ENCODE assay signal across 9 cellular contexts in genomic region chr3:193605876-193606275, GRCh38. TPM values are rescaled to one million over a fixed set of nuclear protein-coding genes. Genes with fewer than 3 reads are reported as not detected.
A peak's percentile ranks its signal among the peaks of the same experiment; 100 is the strongest.
DNase-seq lines count a peak whose midpoint lies in the region; ATAC-seq, FAIRE-seq and TF ChIP-seq lines count a peak whose summit lies in the region.
"Had no signal": no experiment of that assay in that cellular context is flagged by ENCODE, and none has a peak within 500 bp of the region (broad histone marks: within the 10 kb centered on the region; RNA-seq: fewer than 3 reads in every experiment).

No MANE protein-coding gene starts in this region.

- H3K36me3 ChIP-seq in PC-9 (ENCODE audit: low read depth) (no peaks in the 10 kb centered on the region), heart right ventricle (peaks cover 0 to 14% (median 0%) of the 10 kb centered on the region in 9 donors)

- no peaks in the 10 kb centered on the region for H3K27me3 ChIP-seq in PC-9 (ENCODE audit: insufficient read depth, low read depth)
- H3K27me3 ChIP-seq in heart right ventricle, result no peaks in the 10 kb centered on the region

- CTCF ChIA-PET in PC-9 (lab: Charles Lee), result no interaction called here

- peaks cover 3 to 23% (median 12%) of the 10 kb centered on the region in 7 donors for H3K9me3 Mint-ChIP-seq in CD14-positive monocyte
- H3K9me3 Mint-ChIP-seq in activated naive CD8-positive, alpha-beta T cell treated with anti-CD3 and anti-CD28 coated beads for 36 hours, result peaks cover 7% of the 10 kb centered on the region
- no peaks in the 10 kb centered on the region for H3K9me3 Mint-ChIP-seq in stimulated activated memory B cell treated with anti-CD40 and anti-IgM and Interleukin-4, amounts not matched to agents 10 μg/mL and 1 μg/mL and 100 μg/mL, for 72 hours

- H4K20me1 ChIP-seq in PC-9 (ENCODE audit: insufficient read depth), result peaks cover 24% of the 10 kb centered on the region

- 52 to 55% methylated on average over 2 of the region's 2 CpGs for WGBS in heart right ventricle, 2 donors

- no peak overlapping the region for H2AFZ ChIP-seq in PC-9

- peaks cover 7% of the 10 kb centered on the region for H3K9me3 ChIP-seq in PC-9 (ENCODE audit: insufficient read depth, low read depth)
- H3K9me3 ChIP-seq in heart right ventricle, result peaks cover 0 to 9% (median 0%) of the 10 kb centered on the region in 11 donors

- ATAC-seq in heart right ventricle, result peak in 7 of 8 donors; percentile 43 to 85 (median 76)
- peak; percentile 60 for ATAC-seq in sciatic nerve
- ATAC-seq in stimulated activated memory B cell treated with anti-CD40 and anti-IgM and Interleukin-4, amounts not matched to agents 10 μg/mL and 1 μg/mL and 100 μg/mL, for 72 hours, result no peak

- peaks cover 70% of the 10 kb centered on the region for H3K79me2 ChIP-seq in PC-9 (ENCODE audit: low read depth)

- H3K4me2 ChIP-seq in PC-9, result no peak overlapping the region

- H3K36me3 Mint-ChIP-seq in CD14-positive monocyte, result peaks cover 19 to 21% of the 10 kb centered on the region in 2 donors
- H3K36me3 Mint-ChIP-seq in activated naive CD8-positive, alpha-beta T cell treated with anti-CD3 and anti-CD28 coated beads for 36 hours, result peaks cover 45% of the 10 kb centered on the region
- peaks cover 31% of the 10 kb centered on the region for H3K36me3 Mint-ChIP-seq in stimulated activated memory B cell treated with anti-CD40 and anti-IgM and Interleukin-4, amounts not matched to agents 10 μg/mL and 1 μg/mL and 100 μg/mL, for 72 hours

- H3K4me1 Mint-ChIP-seq in CD14-positive monocyte, result peaks cover 2% of the 10 kb centered on the region
- H3K4me1 Mint-ChIP-seq in activated naive CD8-positive, alpha-beta T cell treated with anti-CD3 and anti-CD28 coated beads for 36 hours, result peaks cover 32% of the 10 kb centered on the region
- peaks cover 28% of the 10 kb centered on the region for H3K4me1 Mint-ChIP-seq in stimulated activated memory B cell treated with anti-CD40 and anti-IgM and Interleukin-4, amounts not matched to agents 10 μg/mL and 1 μg/mL and 100 μg/mL, for 72 hours

- H3K9me2 ChIP-seq in PC-9 (ENCODE audit: insufficient read depth), result no peaks in the 10 kb centered on the region

- H3K27me3 Mint-ChIP-seq in CD14-positive monocyte (ENCODE audit: low read depth in 3 of 3), result peaks cover 0 to 2% (median 0%) of the 10 kb centered on the region in 3 donors
- no peaks in the 10 kb centered on the region for H3K27me3 Mint-ChIP-seq in activated naive CD8-positive, alpha-beta T cell treated with anti-CD3 and anti-CD28 coated beads for 36 hours
- H3K27me3 Mint-ChIP-seq in stimulated activated memory B cell treated with anti-CD40 and anti-IgM and Interleukin-4, amounts not matched to agents 10 μg/mL and 1 μg/mL and 100 μg/mL, for 72 hours, result no peaks in the 10 kb centered on the region

- TF ChIP-seq CTCF in CD14-positive monocyte (IDR thresholded peaks at IDR 0.05) (peak; percentile 86), PC-9 (conservative IDR thresholded peaks at IDR 0.05) (peak; percentile 96), heart right ventricle (IDR thresholded peaks at IDR 0.05) (peak; percentile 61 to 88 (median 79))

- POLR2A ChIA-PET in PC-9 (lab: Charles Lee; ENCODE audit: unreplicated experiment), result no interaction called here

- H3K4me3 ChIP-seq in PC-9 (no peak overlapping the region), heart right ventricle (no peak overlapping the region)

- no peak overlapping the region for H3K4me3 Mint-ChIP-seq in CD14-positive monocyte
- H3K4me3 Mint-ChIP-seq in activated naive CD8-positive, alpha-beta T cell treated with anti-CD3 and anti-CD28 coated beads for 36 hours, result no peak overlapping the region
- no peak overlapping the region for H3K4me3 Mint-ChIP-seq in stimulated activated memory B cell treated with anti-CD40 and anti-IgM and Interleukin-4, amounts not matched to agents 10 μg/mL and 1 μg/mL and 100 μg/mL, for 72 hours
- H3K4me3 Mint-ChIP-seq: T-helper 1 cell treated with Interleukin-12 subunit alpha and Interleukin-12 subunit beta and Interleukin-4 antibody, amounts not matched to agents 30 μg/mL and 1 μg/mL, for 36 hours had no signal

- intact Hi-C loops in CD14-positive monocyte (cut with micrococcal nuclease), result no loop called here
- intact Hi-C loops in PC-9 (cut with micrococcal nuclease; ENCODE audit: unreplicated experiment), result loop anchor here (5.0 kb wide), 1 partner anchor 531 kb away; the partner anchor contains the start of gene HES1
- intact Hi-C loops in heart right ventricle (cut with DNase I), result no loop called here
- intact Hi-C loops in sciatic nerve (cut with DNase I), result no loop called here

- H3F3A ChIP-seq in PC-9 (ENCODE audit: insufficient read depth, low read depth), result peaks cover 11% of the 10 kb centered on the region; the same call in 1 of the 2 replicates

- H3K27ac ChIP-seq in PC-9 (no peak overlapping the region), heart right ventricle (no peak overlapping the region)

- no TSS peak for BruUV-seq in PC-9 (replicated peaks; lab: Mats Ljungman, UMichigan)

- DNase-seq in CD14-positive monocyte (ENCODE audit: low spot score), result no peak
- no peak for DNase-seq in GM19239 (ENCODE audit: insufficient read length, low spot score)
- peak; percentile 56 for DNase-seq in HTR-8/SVneo (ENCODE audit: insufficient read length, low spot score)
- peak; percentile 46 to 58 for DNase-seq in PC-9
- DNase-seq in activated naive CD8-positive, alpha-beta T cell treated with anti-CD3 and anti-CD28 coated beads for 36 hours, result peak; percentile 25
- DNase-seq in heart right ventricle, result peak in 1 of 2 donors; percentile 61
- peak; percentile 57 for DNase-seq in sciatic nerve (ENCODE audit: low spot score)

- FAIRE-seq in GM19239 (lab: Jason Lieb, UNC), result peak; percentile 91
- FAIRE-seq in HTR-8/SVneo (lab: Jason Lieb, UNC), result no peak

- H3K27ac Mint-ChIP-seq in CD14-positive monocyte, result no peak overlapping the region
- no peak overlapping the region for H3K27ac Mint-ChIP-seq in activated naive CD8-positive, alpha-beta T cell treated with anti-CD3 and anti-CD28 coated beads for 36 hours
- no peak overlapping the region for H3K27ac Mint-ChIP-seq in stimulated activated memory B cell treated with anti-CD40 and anti-IgM and Interleukin-4, amounts not matched to agents 10 μg/mL and 1 μg/mL and 100 μg/mL, for 72 hours
- H3K27ac Mint-ChIP-seq: T-helper 1 cell treated with Interleukin-12 subunit alpha and Interleukin-12 subunit beta and Interleukin-4 antibody, amounts not matched to agents 30 μg/mL and 1 μg/mL, for 36 hours had no signal

- H3K4me1 ChIP-seq in PC-9 (replicated peaks; ENCODE audit: insufficient read depth) (no peaks in the 10 kb centered on the region), heart right ventricle (peaks cover 0 to 27% (median 0%) of the 10 kb centered on the region in 9 donors)

RNA-seq across cellular contexts. Expression of gene OPA1, which starts 12.9 kb away (rescaled TPM):
- polyA plus RNA-seq in CD14-positive monocyte (10 to 100 TPM; 18.1 to 26.5 TPM), heart right ventricle (10 to 100 TPM; 19.2 to 28.9 TPM)
- total RNA-seq in PC-9 (2021) (105 and 120 TPM in 2 replicates), heart right ventricle (100 to 1,000 TPM; 100 to 197 (median 137) TPM), sciatic nerve (67.7 TPM)
- total RNA-seq in activated naive CD8-positive, alpha-beta T cell treated with anti-CD3 and anti-CD28 coated beads for 36 hours, result 100 to 1,000 TPM in 1 of 2 experiments, 10 to 100 TPM in 1; 89.4 to 102 TPM

RNA-seq across cellular contexts. Expression of gene ATP13A4, which starts 51.2 kb away (rescaled TPM):
- polyA plus RNA-seq in CD14-positive monocyte, result under 1 TPM; 0.19 to 0.21 TPM
- 0.22 TPM in 1 of 2 replicates, not detected in the other for total RNA-seq in PC-9 (2021)
- total RNA-seq in activated naive CD8-positive, alpha-beta T cell treated with anti-CD3 and anti-CD28 coated beads for 36 hours, result 1 to 10 TPM; 1.6 to 1.7 TPM
- under 1 TPM in 8 of 10 donors, not detected in 2; 0.08 to 0.52 (median 0.24) TPM for total RNA-seq in heart right ventricle
- polyA plus RNA-seq in heart right ventricle, result under 1 TPM; 0.01 to 0.15 TPM
- 1.2 TPM for total RNA-seq in sciatic nerve

Comparison
In these comparisons a context has a peak if more than half of its experiments do, and no peak if none do; other contexts are left out.
1. DNase-seq: peak in HTR-8/SVneo (single experiment), PC-9 (2 of 2), activated naive CD8-positive, alpha-beta T cell treated with anti-CD3 and anti-CD28 coated beads for 36 hours (single experiment) and sciatic nerve (single experiment); none in CD14-positive monocyte (single experiment) and GM19239 (single experiment).
2. Peak in every context shown above with its lines, with median percentiles within 50 percentile points of each other: CTCF ChIP-seq.